Comparison of ENCODE assay signal across 19 cellular contexts in genomic region chr15:100334015-100334414, GRCh38. TPM values are rescaled to one million over a fixed set of nuclear protein-coding genes. Genes with fewer than 3 reads are reported as not detected.
DNase-seq lines count a peak whose midpoint lies in the region; ATAC-seq and TF ChIP-seq lines count a peak whose summit lies in the region.
"Had no signal": no experiment of that assay in that cellular context is flagged by ENCODE, and none has a peak within 500 bp of the region (broad histone marks: within the 10 kb centered on the region; RNA-seq: fewer than 3 reads in every experiment).

No MANE protein-coding gene starts in this region.

- no peak for TF ChIP-seq CTCF in activated CD8-positive, alpha-beta T cell treated with anti-CD3 and anti-CD28 coated beads for 36 hours (IDR thresholded peaks at IDR 0.05)

- H3K36me3 ChIP-seq in CD4-positive, alpha-beta memory T cell (ENCODE audit: insufficient read depth, low read length), result no peaks in the 10 kb centered on the region
- H3K36me3 ChIP-seq in GM23248 (ENCODE audit: low read depth), result no peaks in the 10 kb centered on the region

- H3K79me2 ChIP-seq in GM23248 (ENCODE audit: insufficient read depth), result no peaks in the 10 kb centered on the region

- no peaks in the 10 kb centered on the region for H3K27me3 ChIP-seq in CD4-positive, alpha-beta memory T cell (ENCODE audit: insufficient read depth, low read length)
- H3K27me3 ChIP-seq in GM23248 (replicated peaks; ENCODE audit: insufficient read depth), result no peaks in the 10 kb centered on the region

- ATAC-seq in activated CD8-positive, alpha-beta T cell treated with anti-CD3 and anti-CD28 coated beads, Interleukin-2, amount 10 ng/mL, durations not matched to agents 7 days and 5 days, result no peak
- ATAC-seq in activated CD8-positive, alpha-beta T cell treated with anti-CD3 and anti-CD28 coated beads for 36 hours, result no peak
- ATAC-seq in T-cell (replicated peaks in 1 of 4) (no peak), HG02885 (IDR thresholded peaks at IDR 0.05; ENCODE audit: poor library complexity, unreplicated experiment) (no peak), GM21390 (IDR thresholded peaks at IDR 0.05; ENCODE audit: unreplicated experiment) (no peak)
- no peak for ATAC-seq in naive thymus-derived CD8-positive, alpha-beta T cell
- ATAC-seq: Panc1 had no signal

- 61 to 66% methylated on average over 8 of the region's 8 CpGs for WGBS in GM23248 (ENCODE audit: low coverage in 1 of 2, low lambda C conversion rate in 2 of 2, missing lambda C conversion rate in 2 of 2), 2 experiments

- H3K9me3 ChIP-seq in CD4-positive, alpha-beta memory T cell (ENCODE audit: control insufficient read depth in 1 of 2, low read length in 2 of 2), result no peaks in the 10 kb centered on the region
- no peaks in the 10 kb centered on the region for H3K9me3 ChIP-seq in GM23248 (ENCODE audit: low read depth)

- no peaks in the 10 kb centered on the region for H3K9me3 Mint-ChIP-seq in activated CD8-positive, alpha-beta T cell treated with anti-CD3 and anti-CD28 coated beads, Interleukin-2, amount 10 ng/mL, durations not matched to agents 7 days and 5 days (ENCODE audit: insufficient read depth)
- H3K9me3 Mint-ChIP-seq in activated CD8-positive, alpha-beta T cell treated with anti-CD3 and anti-CD28 coated beads for 36 hours, result no peaks in the 10 kb centered on the region
- H3K9me3 Mint-ChIP-seq in CD4-positive, alpha-beta memory T cell, result no peaks in the 10 kb centered on the region
- H3K9me3 Mint-ChIP-seq in T-cell, result no peaks in the 10 kb centered on the region
- H3K9me3 Mint-ChIP-seq in naive thymus-derived CD8-positive, alpha-beta T cell, result no peaks in the 10 kb centered on the region
- H3K9me3 Mint-ChIP-seq: CD14-positive monocyte had no signal

- peaks cover 2% of the 10 kb centered on the region for H3K36me3 Mint-ChIP-seq in activated CD8-positive, alpha-beta T cell treated with anti-CD3 and anti-CD28 coated beads, Interleukin-2, amount 10 ng/mL, durations not matched to agents 7 days and 5 days (ENCODE audit: low read depth)
- no peaks in the 10 kb centered on the region for H3K36me3 Mint-ChIP-seq in activated CD8-positive, alpha-beta T cell treated with anti-CD3 and anti-CD28 coated beads for 36 hours (ENCODE audit: low read depth)
- peaks cover 0 to 1% of the 10 kb centered on the region in 2 donors for H3K36me3 Mint-ChIP-seq in CD4-positive, alpha-beta memory T cell
- no peaks in the 10 kb centered on the region for H3K36me3 Mint-ChIP-seq in T-cell
- peaks cover 0 to 3% (median 2%) of the 10 kb centered on the region in 3 donors for H3K36me3 Mint-ChIP-seq in naive thymus-derived CD8-positive, alpha-beta T cell
- H3K36me3 Mint-ChIP-seq: CD14-positive monocyte had no signal

- H3K9me2 ChIP-seq in GM23248 (ENCODE audit: insufficient read depth), result no peaks in the 10 kb centered on the region

- CTCF ChIA-PET in activated CD8-positive, alpha-beta T cell treated with anti-CD3 and anti-CD28 coated beads, Interleukin-2, amount 10 ng/mL, durations not matched to agents 7 days and 5 days (lab: Charles Lee), result interaction anchor here (1.3 to 4.9 kb wide), 2 partner anchors 15 to 405 kb away, joined by 4 to 62 read pairs; no protein-coding TSS in a partner anchor
- CTCF ChIA-PET in activated CD8-positive, alpha-beta T cell treated with anti-CD3 and anti-CD28 coated beads for 36 hours (lab: Charles Lee), result interaction anchor here (0.9 to 2.0 kb wide), 2 partner anchors 16 to 405 kb away, joined by 3 to 16 read pairs; no protein-coding TSS in a partner anchor
- CTCF ChIA-PET in CD4-positive, alpha-beta memory T cell (lab: Charles Lee; ENCODE audit: partially characterized antibody), result interaction anchor here (10.3 kb wide), 1 partner anchor 16 kb away, joined by 151 read pairs; no protein-coding TSS in a partner anchor
- CTCF ChIA-PET in T-cell (lab: Charles Lee), result no interaction called here

- H4K20me1 ChIP-seq in GM23248 (ENCODE audit: insufficient read depth), result no peaks in the 10 kb centered on the region

- H3K4me1 ChIP-seq in CD4-positive, alpha-beta memory T cell (ENCODE audit: insufficient read depth, low read length), result peaks cover 65% of the 10 kb centered on the region
- no peaks in the 10 kb centered on the region for H3K4me1 ChIP-seq in GM23248 (ENCODE audit: insufficient read depth)

- H3K27ac Mint-ChIP-seq in activated CD8-positive, alpha-beta T cell treated with anti-CD3 and anti-CD28 coated beads, Interleukin-2, amount 10 ng/mL, durations not matched to agents 7 days and 5 days, result peak overlapping the region; percentile 62
- no peak overlapping the region for H3K27ac Mint-ChIP-seq in activated CD8-positive, alpha-beta T cell treated with anti-CD3 and anti-CD28 coated beads for 36 hours
- peak overlapping the region in 4 of 7 donors; percentile 13 to 64 (median 29) for H3K27ac Mint-ChIP-seq in CD4-positive, alpha-beta memory T cell
- H3K27ac Mint-ChIP-seq in T-cell, result peak overlapping the region in 1 of 2 donors; percentile 72
- H3K27ac Mint-ChIP-seq in naive thymus-derived CD8-positive, alpha-beta T cell, result peak overlapping the region in 4 of 10 donors; percentile 14 to 60 (median 31)
- H3K27ac Mint-ChIP-seq: HFFc6 had no signal

- peaks cover 2% of the 10 kb centered on the region for H3K27me3 Mint-ChIP-seq in activated CD8-positive, alpha-beta T cell treated with anti-CD3 and anti-CD28 coated beads, Interleukin-2, amount 10 ng/mL, durations not matched to agents 7 days and 5 days (ENCODE audit: low read depth)
- H3K27me3 Mint-ChIP-seq in activated CD8-positive, alpha-beta T cell treated with anti-CD3 and anti-CD28 coated beads for 36 hours, result peaks cover 7% of the 10 kb centered on the region
- H3K27me3 Mint-ChIP-seq in CD4-positive, alpha-beta memory T cell, result no peaks in the 10 kb centered on the region
- peaks cover 3 to 4% of the 10 kb centered on the region in 2 donors for H3K27me3 Mint-ChIP-seq in T-cell
- H3K27me3 Mint-ChIP-seq in naive thymus-derived CD8-positive, alpha-beta T cell, result peaks cover 2 to 35% (median 8%) of the 10 kb centered on the region in 5 donors

- no peak overlapping the region for H3K4me3 Mint-ChIP-seq in activated CD8-positive, alpha-beta T cell treated with anti-CD3 and anti-CD28 coated beads, Interleukin-2, amount 10 ng/mL, durations not matched to agents 7 days and 5 days
- no peak overlapping the region for H3K4me3 Mint-ChIP-seq in activated CD8-positive, alpha-beta T cell treated with anti-CD3 and anti-CD28 coated beads for 36 hours
- peak overlapping the region in 5 of 8 donors; percentile 28 to 51 (median 35) for H3K4me3 Mint-ChIP-seq in CD4-positive, alpha-beta memory T cell
- peak overlapping the region in 2 of 3 donors; percentile 17 to 41 for H3K4me3 Mint-ChIP-seq in T-cell
- peak overlapping the region in 9 of 10 donors; percentile 15 to 65 (median 49) for H3K4me3 Mint-ChIP-seq in naive thymus-derived CD8-positive, alpha-beta T cell
- H3K4me3 Mint-ChIP-seq: CD14-positive monocyte, HFFc6 had no signal

- H3K9ac ChIP-seq in GM23248, result no peak overlapping the region

- H3F3A ChIP-seq in GM23248 (ENCODE audit: insufficient read depth), result no peaks in the 10 kb centered on the region

- in situ Hi-C loops in GM23248 (cut with MboI), result loop anchor here (25.0 kb wide), 2 partner anchors 678 to 1072 kb away; partner anchors contain the start of gene LRRC28

- no peak overlapping the region for H3K4me2 ChIP-seq in GM23248 (ENCODE audit: unreplicated experiment)

- intact Hi-C loops in activated CD8-positive, alpha-beta T cell treated with anti-CD3 and anti-CD28 coated beads for 36 hours (cut with micrococcal nuclease), result loop anchor here (10.0 kb wide), 1 partner anchor 199 kb away; no protein-coding TSS in a partner anchor
- intact Hi-C loops in CD4-positive, alpha-beta memory T cell (cut with micrococcal nuclease), result loop anchor here (10.0 kb wide), 1 partner anchor 599 kb away; the partner anchor contains the start of gene LYSMD4

- no peak overlapping the region for H2AFZ ChIP-seq in GM23248

- no peak overlapping the region for H3K27ac ChIP-seq in CD4-positive, alpha-beta memory T cell (ENCODE audit: low read depth, low read length)
- no peak overlapping the region for H3K27ac ChIP-seq in GM23248

- H3K4me3 ChIP-seq in CD4-positive, alpha-beta memory T cell (ENCODE audit: low read length in 2 of 2), result no peak overlapping the region
- no peak overlapping the region for H3K4me3 ChIP-seq in GM23248

- POLR2A ChIA-PET in activated CD8-positive, alpha-beta T cell treated with anti-CD3 and anti-CD28 coated beads, Interleukin-2, amount 10 ng/mL, durations not matched to agents 7 days and 5 days (lab: Charles Lee), result interaction anchor here (0.6 kb wide), 1 partner anchor 9 kb away, joined by 3 read pairs; no protein-coding TSS in a partner anchor
- POLR2A ChIA-PET in activated CD8-positive, alpha-beta T cell treated with anti-CD3 and anti-CD28 coated beads for 36 hours (lab: Charles Lee), result no interaction called here
- POLR2A ChIA-PET in CD4-positive, alpha-beta memory T cell (lab: Charles Lee; ENCODE audit: partially characterized antibody), result interaction anchor here (1.1 kb wide), 1 partner anchor 405 kb away, joined by 5 read pairs; no protein-coding TSS in a partner anchor
- POLR2A ChIA-PET in T-cell (lab: Charles Lee), result interaction anchor here in 1 of 2 donors (0.8 kb wide), 1 partner anchor 17 kb away, joined by 3 read pairs; no protein-coding TSS in a partner anchor
- POLR2A ChIA-PET in naive thymus-derived CD8-positive, alpha-beta T cell (lab: Charles Lee), result no interaction called here

- DNase-seq in activated CD8-positive, alpha-beta T cell treated with anti-CD3 and anti-CD28 coated beads, Interleukin-2, amount 10 ng/mL, durations not matched to agents 7 days and 5 days, result no peak
- DNase-seq in activated CD8-positive, alpha-beta T cell treated with anti-CD3 and anti-CD28 coated beads for 36 hours, result no peak
- no peak for DNase-seq in CD4-positive, alpha-beta memory T cell
- no peak for DNase-seq in T-cell
- no peak for DNase-seq in naive thymus-derived CD8-positive, alpha-beta T cell
- DNase-seq in GM23248, result no peak
- DNase-seq: DMS79, GF-D8, HFFc6, KBM-7, NCI-H1092, NCI-H1694, NCI-H2107, NCI-H226, SHP77 had no signal

- H3K4me1 Mint-ChIP-seq in activated CD8-positive, alpha-beta T cell treated with anti-CD3 and anti-CD28 coated beads, Interleukin-2, amount 10 ng/mL, durations not matched to agents 7 days and 5 days (ENCODE audit: low read depth), result peaks cover 82% of the 10 kb centered on the region
- peaks cover 66% of the 10 kb centered on the region for H3K4me1 Mint-ChIP-seq in activated CD8-positive, alpha-beta T cell treated with anti-CD3 and anti-CD28 coated beads for 36 hours (ENCODE audit: low read depth)
- H3K4me1 Mint-ChIP-seq in CD4-positive, alpha-beta memory T cell, result peaks cover 44 to 83% (median 63%) of the 10 kb centered on the region in 4 donors
- H3K4me1 Mint-ChIP-seq in T-cell, result peaks cover 81 to 88% (median 81%) of the 10 kb centered on the region in 3 donors
- H3K4me1 Mint-ChIP-seq in naive thymus-derived CD8-positive, alpha-beta T cell, result peaks cover 42 to 91% (median 80%) of the 10 kb centered on the region in 4 donors
- H3K4me1 Mint-ChIP-seq: CD14-positive monocyte had no signal

RNA-seq across cellular contexts. Expression of gene ADAMTS17, which starts 7.8 kb away (rescaled TPM):
- 1 to 10 TPM; 5.1 to 6.0 TPM for total RNA-seq in activated CD8-positive, alpha-beta T cell treated with anti-CD3 and anti-CD28 coated beads, Interleukin-2, amount 10 ng/mL, durations not matched to agents 7 days and 5 days
- 1 to 10 TPM in 1 of 2 experiments, under 1 TPM in 1; 0.60 to 1.5 TPM for total RNA-seq in activated CD8-positive, alpha-beta T cell treated with anti-CD3 and anti-CD28 coated beads for 36 hours
- total RNA-seq in CD4-positive, alpha-beta memory T cell, result 1 to 10 TPM; 4.7 to 6.2 TPM
- polyA plus RNA-seq in CD4-positive, alpha-beta memory T cell, result 1 to 10 TPM; 2.1 to 4.8 TPM
- 10 to 100 TPM in 4 of 5 donors, 1 to 10 TPM in 1; 8.9 to 17.8 (median 11.6) TPM for total RNA-seq in T-cell
- total RNA-seq in naive thymus-derived CD8-positive, alpha-beta T cell, result 1 to 10 TPM; 2.4 to 4.6 TPM
- polyA plus RNA-seq in naive thymus-derived CD8-positive, alpha-beta T cell, result 1 to 10 TPM in 1 of 3 donors, under 1 TPM in 2; 0.20 to 1.8 (median 0.29) TPM
- total RNA-seq in GM23248 (2014; rRNA removed; shearing (Covaris generic)), result not detected in 2 replicates
- not detected in 2 replicates for polyA plus RNA-seq in GM23248 (2016; fragmentation: Nextera tagmentation; extraction: Ambion mirVana)
- total RNA-seq: HFFc6 had no signal

Comparison
In these comparisons a context has a peak if more than half of its experiments do, and no peak if none do; other contexts are left out.
1. POLR2A ChIA-PET loops: an anchor here in activated CD8-positive, alpha-beta T cell treated with anti-CD3 and anti-CD28 coated beads, Interleukin-2, amount 10 ng/mL, durations not matched to agents 7 days and 5 days (0.6 kb wide) and CD4-positive, alpha-beta memory T cell (1.1 kb wide); none called in activated CD8-positive, alpha-beta T cell treated with anti-CD3 and anti-CD28 coated beads for 36 hours and naive thymus-derived CD8-positive, alpha-beta T cell.
2. H3K4me3 Mint-ChIP-seq: peak in CD4-positive, alpha-beta memory T cell (5 of 8), T-cell (2 of 3) and naive thymus-derived CD8-positive, alpha-beta T cell (9 of 10); none in activated CD8-positive, alpha-beta T cell treated with anti-CD3 and anti-CD28 coated beads, Interleukin-2, amount 10 ng/mL, durations not matched to agents 7 days and 5 days (single experiment) and activated CD8-positive, alpha-beta T cell treated with anti-CD3 and anti-CD28 coated beads for 36 hours (single experiment).
3. CTCF ChIA-PET loops: an anchor here in activated CD8-positive, alpha-beta T cell treated with anti-CD3 and anti-CD28 coated beads, Interleukin-2, amount 10 ng/mL, durations not matched to agents 7 days and 5 days (1.3 to 4.9 kb wide), activated CD8-positive, alpha-beta T cell treated with anti-CD3 and anti-CD28 coated beads for 36 hours (0.9 to 2.0 kb wide) and CD4-positive, alpha-beta memory T cell (10.3 kb wide); none called in T-cell.